In the genomic region with DNA sequence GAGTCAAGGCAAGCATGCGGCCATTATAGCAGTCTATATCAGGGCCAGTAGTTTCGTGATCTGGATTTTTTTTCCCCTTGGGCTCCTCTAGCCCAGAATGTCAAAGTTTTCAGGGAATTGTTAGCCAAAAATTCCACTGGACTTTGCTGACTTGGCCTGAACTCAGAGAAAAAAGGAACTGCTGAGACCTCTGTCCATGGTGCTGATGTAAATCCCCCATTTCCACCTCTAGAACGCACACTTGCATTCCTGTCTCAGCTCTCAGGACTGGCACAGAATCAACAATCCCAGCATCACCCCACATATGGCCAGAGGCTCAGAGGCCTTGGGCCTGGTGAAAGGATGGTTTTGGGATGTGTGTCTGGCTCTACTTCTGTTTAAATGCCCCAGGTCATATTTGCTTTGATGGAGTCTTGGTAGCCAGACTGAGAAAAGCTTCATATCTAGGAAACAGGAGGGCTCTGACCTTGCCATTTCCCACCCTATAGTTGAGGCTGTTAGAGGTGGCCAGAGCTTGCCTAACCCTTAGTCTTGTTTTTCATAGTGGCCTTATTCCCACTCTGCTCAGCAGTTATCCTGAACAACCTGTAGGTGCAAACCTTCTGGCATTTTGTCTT, we compare ENCODE assay signal across 8 cellular contexts. TPM values are rescaled to one million over a fixed set of nuclear protein-coding genes. Genes with fewer than 3 reads are reported as not detected.
A peak's percentile ranks its signal among the peaks of the same experiment; 100 is the strongest.
DNase-seq lines count a peak whose midpoint lies in the region; ATAC-seq, FAIRE-seq and TF ChIP-seq lines count a peak whose summit lies in the region.

No MANE protein-coding gene starts in this region.

- H3K4me1 ChIP-seq in iPS DF 6.9 (ENCODE audit: control insufficient read depth, insufficient read depth, low read length): no peaks in the 10 kb centered on the region

- no peak for FAIRE-seq in HTR-8/SVneo (lab: Jason Lieb, UNC)

- no peak overlapping the region for H3K4me3 Mint-ChIP-seq in activated CD8-positive, alpha-beta T cell treated with anti-CD3 and anti-CD28 coated beads for 36 hours

- no peaks in the 10 kb centered on the region for H3K36me3 Mint-ChIP-seq in activated CD8-positive, alpha-beta T cell treated with anti-CD3 and anti-CD28 coated beads for 36 hours (ENCODE audit: low read depth)

- TF ChIP-seq CTCF in activated CD8-positive, alpha-beta T cell treated with anti-CD3 and anti-CD28 coated beads for 36 hours (IDR thresholded peaks at IDR 0.05): no peak

- POLR2A ChIA-PET in activated CD8-positive, alpha-beta T cell treated with anti-CD3 and anti-CD28 coated beads for 36 hours (lab: Charles Lee): no interaction called here

- H3K27ac Mint-ChIP-seq in activated CD8-positive, alpha-beta T cell treated with anti-CD3 and anti-CD28 coated beads for 36 hours: no peak overlapping the region

- CTCF ChIA-PET in activated CD8-positive, alpha-beta T cell treated with anti-CD3 and anti-CD28 coated beads for 36 hours (lab: Charles Lee): interaction anchor here (1.2 kb wide), 1 partner anchor 10 kb away, joined by 4 read pairs; no protein-coding TSS in a partner anchor

- H3K9me3 Mint-ChIP-seq in activated CD8-positive, alpha-beta T cell treated with anti-CD3 and anti-CD28 coated beads for 36 hours: peaks cover 9% of the 10 kb centered on the region

- in situ Hi-C loops in Caki2 (cut with HindIII; ENCODE audit: low pct_unique_long_range_greater_than_20kb, low sequenced_read_pairs): no loop called here

- no peak overlapping the region for H3K27ac ChIP-seq in iPS DF 6.9 (ENCODE audit: low read length)

- no peaks in the 10 kb centered on the region for H3K36me3 ChIP-seq in iPS DF 6.9 (ENCODE audit: control insufficient read depth, insufficient read depth, low read length)

- peak; percentile 38 for DNase-seq in Caki2 (ENCODE audit: low read depth)
- peak; percentile 27 for DNase-seq in HTR-8/SVneo (ENCODE audit: insufficient read length, low spot score)
- peak; percentile 23 for DNase-seq in activated CD8-positive, alpha-beta T cell treated with anti-CD3 and anti-CD28 coated beads for 36 hours
- peak; percentile 71 for DNase-seq in iPS DF 6.9 (ENCODE audit: low read depth, low spot score)
- DNase-seq in NCI-H2227 (lab: John Stamatoyannopoulos, UW; ENCODE audit: unreplicated experiment): no peak
- DNase-seq in occipital lobe (lab: John Stamatoyannopoulos, UW): no peak

- H3K27me3 Mint-ChIP-seq in activated CD8-positive, alpha-beta T cell treated with anti-CD3 and anti-CD28 coated beads for 36 hours: peaks cover 13% of the 10 kb centered on the region

- H3K9me3 ChIP-seq in iPS DF 6.9 (ENCODE audit: control insufficient read depth, insufficient read depth, low read length): no peaks in the 10 kb centered on the region

- no peaks in the 10 kb centered on the region for H3K4me1 Mint-ChIP-seq in activated CD8-positive, alpha-beta T cell treated with anti-CD3 and anti-CD28 coated beads for 36 hours (ENCODE audit: low read depth)

- WGBS in iPS DF 6.9 (ENCODE audit: insufficient coverage, insufficient read length): no CpG with 5 or more reads among the region's 3 CpGs

- ATAC-seq in activated CD8-positive, alpha-beta T cell treated with anti-CD3 and anti-CD28 coated beads for 36 hours: no peak
- ATAC-seq in HG03196 (IDR thresholded peaks at IDR 0.05; ENCODE audit: unreplicated experiment): no peak
- no peak for ATAC-seq in activated CD4-positive, CD25-positive, alpha-beta regulatory T cell treated with anti-CD3 and anti-CD28 coated beads, Interleukin-2, amount 50 U/mL, for 24 hours

- intact Hi-C loops in activated CD8-positive, alpha-beta T cell treated with anti-CD3 and anti-CD28 coated beads for 36 hours (cut with micrococcal nuclease): no loop called here

- H3K4me3 ChIP-seq in iPS DF 6.9 (ENCODE audit: low read length): no peak overlapping the region

- no peaks in the 10 kb centered on the region for H3K27me3 ChIP-seq in iPS DF 6.9 (ENCODE audit: control insufficient read depth, insufficient read depth, low read length)

RNA-seq across cellular contexts. Expression of gene EFCAB14, which starts 16.9 kb away (rescaled TPM):
- total RNA-seq in Caki2 (2014; rRNA removed; shearing (Covaris generic); ENCODE audit: low replicate concordance): 34.5 and 60.9 TPM in 2 replicates
- 10 to 100 TPM; 39.6 to 41.6 TPM for total RNA-seq in activated CD8-positive, alpha-beta T cell treated with anti-CD3 and anti-CD28 coated beads for 36 hours
- total RNA-seq in occipital lobe: 13.6 TPM

Comparison
In these comparisons a context has a peak if more than half of its experiments do, and no peak if none do; other contexts are left out.
1. DNase-seq: peak in Caki2 (single experiment), HTR-8/SVneo (single experiment), activated CD8-positive, alpha-beta T cell treated with anti-CD3 and anti-CD28 coated beads for 36 hours (single experiment) and iPS DF 6.9 (single experiment); none in NCI-H2227 (single experiment) and occipital lobe (single experiment).